Comparison of ENCODE assay signal across 13 cellular contexts in the genomic region with DNA sequence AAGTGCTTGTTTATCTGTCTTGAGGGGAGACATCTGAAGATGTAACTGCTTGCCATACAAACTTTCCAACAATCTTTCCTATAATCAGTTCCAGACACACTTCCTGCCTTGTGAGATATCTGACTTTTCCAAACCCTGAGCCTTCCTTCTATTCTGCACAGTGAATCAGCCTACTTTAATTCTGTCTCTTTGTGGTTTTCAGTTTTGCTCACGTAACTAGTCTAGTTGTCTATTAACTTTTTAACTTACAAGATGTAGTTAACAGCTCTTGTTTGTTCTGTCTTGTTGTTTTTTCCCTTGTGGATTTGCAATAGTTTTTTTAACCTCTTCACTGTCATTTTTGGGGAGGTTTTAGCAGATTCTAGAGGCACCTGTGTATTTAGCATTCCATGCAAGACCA.
DNase-seq lines count a peak whose midpoint lies in the region; ATAC-seq and TF ChIP-seq lines count a peak whose summit lies in the region.
"Had no signal": no experiment of that assay in that cellular context is flagged by ENCODE, and none has a peak within 500 bp of the region (broad histone marks: within the 10 kb centered on the region; RNA-seq: fewer than 3 reads in every experiment).

No MANE protein-coding gene starts in this region.

- no peak overlapping the region for H3K4me3 Mint-ChIP-seq in nephron

- H3K9ac ChIP-seq in SK-N-SH = no peak overlapping the region

- no peaks in the 10 kb centered on the region for H3K4me1 ChIP-seq in SK-N-SH (ENCODE audit: control insufficient read depth in 1 of 2, insufficient read depth in 2 of 2, low read depth in 1 of 2, low read length in 1 of 2)
- H3K4me1 ChIP-seq: ascending aorta, spleen had no signal

- H3K9me3 ChIP-seq in SK-N-SH = no peaks in the 10 kb centered on the region
- no peaks in the 10 kb centered on the region for H3K9me3 ChIP-seq in MG63
- H3K9me3 ChIP-seq: ascending aorta, spleen had no signal

- H3K36me3 Mint-ChIP-seq in nephron (ENCODE audit: low read depth) = no peaks in the 10 kb centered on the region

- H3K4me3 ChIP-seq in SK-N-SH (ENCODE audit: low read depth in 2 of 2, low read length in 1 of 2) (no peak overlapping the region), MG63 (no peak overlapping the region)
- H3K4me3 ChIP-seq: ascending aorta, spleen had no signal

- ATAC-seq in GM18909 (IDR thresholded peaks at IDR 0.05; ENCODE audit: poor library complexity, unreplicated experiment) (peak; percentile 91), HG02798 (IDR thresholded peaks at IDR 0.05; ENCODE audit: poor library complexity, unreplicated experiment) (peak; percentile 66)

- no peaks in the 10 kb centered on the region for H3K9me2 ChIP-seq in SK-N-SH

- H3K27ac ChIP-seq in SK-N-SH (ENCODE audit: low read depth in 2 of 2, low read length in 1 of 2) = peak overlapping the region in 1 of 2 experiments; percentile 25; a peak in 1 of 4 replicates
- H3K27ac ChIP-seq: ascending aorta, spleen had no signal

- peaks cover 6% of the 10 kb centered on the region for H3K9me3 Mint-ChIP-seq in nephron

- CTCF ChIA-PET in SK-N-SH (lab: Yijun Ruan, JAX) = no interaction called here

- H3K79me2 ChIP-seq in SK-N-SH (ENCODE audit: insufficient read depth) = no peaks in the 10 kb centered on the region

- no peak for TF ChIP-seq EP300 in SK-N-SH (IDR thresholded peaks at IDR 0.05; ENCODE audit: borderline replicate concordance in 1 of 2, low read depth in 1 of 2, low read length in 1 of 2)

- H2AFZ ChIP-seq in SK-N-SH (ENCODE audit: low read depth) = no peak overlapping the region

- TF ChIP-seq CTCF in SK-N-SH (IDR thresholded peaks at IDR 0.05) (no peak), nephron (IDR thresholded peaks at IDR 0.05; ENCODE audit: unreplicated experiment in 3 of 3) (no peak)

- no peaks in the 10 kb centered on the region for H3K27me3 Mint-ChIP-seq in nephron (ENCODE audit: low read depth)

- H3K4me2 ChIP-seq in SK-N-SH = peak overlapping the region; percentile 0; the same call in 1 of the 2 replicates

- no peaks in the 10 kb centered on the region for H4K20me1 ChIP-seq in SK-N-SH (ENCODE audit: insufficient read depth)

- H3K27ac Mint-ChIP-seq in nephron = peak overlapping the region; percentile 16 to 79 (median 63)

- TF ChIP-seq RAD21 in SK-N-SH (IDR thresholded peaks at IDR 0.05; ENCODE audit: low read length) = no peak

- H3K27me3 ChIP-seq in SK-N-SH (ENCODE audit: insufficient read depth) = no peaks in the 10 kb centered on the region
- H3K27me3 ChIP-seq in MG63 = no peaks in the 10 kb centered on the region
- H3K27me3 ChIP-seq: ascending aorta, spleen had no signal

- no peak for DNase-seq in SK-N-SH
- no peak for DNase-seq in MG63
- no peak for DNase-seq in NCI-H1092 (lab: John Stamatoyannopoulos, UW)
- DNase-seq in iPS-NIHi7 (ENCODE audit: extremely low spot score) = no peak
- DNase-seq in SW480 (ENCODE audit: low spot score) = no peak
- DNase-seq: NCI-H2029 treated with DMSO at 0.1 percent for 48 hours; SHP77; spleen; stimulated activated naive CD4-positive, alpha-beta T cell had no signal

- WGBS in SK-N-SH (ENCODE audit: low lambda C conversion rate) = 5% methylated on average over 1 of the region's 1 CpG

- H3K36me3 ChIP-seq in SK-N-SH (replicated peaks in 1 of 2; ENCODE audit: control insufficient read depth in 1 of 2, insufficient read depth in 2 of 2, low read length in 1 of 2) (no peaks in the 10 kb centered on the region), MG63 (no peaks in the 10 kb centered on the region)
- H3K36me3 ChIP-seq: ascending aorta, spleen had no signal

- H3F3A ChIP-seq in SK-N-SH (replicated peaks; ENCODE audit: insufficient read depth) = no peaks in the 10 kb centered on the region

- POLR2A ChIA-PET in SK-N-SH (lab: Yijun Ruan, JAX) = no interaction called here

- H3K4me1 Mint-ChIP-seq in nephron = no peaks in the 10 kb centered on the region

TF ChIP-seq in SK-N-SH, 30 proteins besides CTCF, POLR2A, EP300 and RAD21:
- TF ChIP-seq TCF12 (IDR thresholded peaks at IDR 0.05) (0 out of 2 replicates have a peak, but pooled peaks have one; percentile 28), POLR2AphosphoS5 (IDR thresholded peaks at IDR 0.05; ENCODE audit: low read depth, low read length) (no peak)
